1 cellular context compared by ENCODE assay signal in the genomic region with DNA sequence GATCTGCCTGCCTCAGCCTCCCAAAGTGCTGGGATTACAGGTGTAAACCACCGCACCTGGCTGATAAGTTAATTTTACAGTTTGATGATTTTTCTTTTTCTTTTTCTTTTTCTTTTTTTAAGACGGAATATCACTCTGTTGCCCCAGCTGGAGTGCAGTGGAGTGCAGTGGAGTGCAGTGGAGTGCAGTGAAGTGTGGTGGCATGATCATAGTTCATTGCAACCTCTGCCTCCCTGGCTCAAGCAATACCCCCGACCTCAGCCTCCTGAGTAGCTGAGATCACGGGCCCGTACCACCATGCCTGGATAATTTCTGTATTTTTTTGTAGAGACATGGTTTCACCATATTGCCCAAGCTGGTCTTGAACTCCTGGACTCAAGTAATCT.
TF ChIP-seq lines count a peak whose summit lies in the region.

No MANE protein-coding gene starts in this region.

TF ChIP-seq in WTC11, 78 proteins besides CTCF, POLR2A, EP300 and RAD21 (continued from another document):
- TF ChIP-seq, protein P1, sequence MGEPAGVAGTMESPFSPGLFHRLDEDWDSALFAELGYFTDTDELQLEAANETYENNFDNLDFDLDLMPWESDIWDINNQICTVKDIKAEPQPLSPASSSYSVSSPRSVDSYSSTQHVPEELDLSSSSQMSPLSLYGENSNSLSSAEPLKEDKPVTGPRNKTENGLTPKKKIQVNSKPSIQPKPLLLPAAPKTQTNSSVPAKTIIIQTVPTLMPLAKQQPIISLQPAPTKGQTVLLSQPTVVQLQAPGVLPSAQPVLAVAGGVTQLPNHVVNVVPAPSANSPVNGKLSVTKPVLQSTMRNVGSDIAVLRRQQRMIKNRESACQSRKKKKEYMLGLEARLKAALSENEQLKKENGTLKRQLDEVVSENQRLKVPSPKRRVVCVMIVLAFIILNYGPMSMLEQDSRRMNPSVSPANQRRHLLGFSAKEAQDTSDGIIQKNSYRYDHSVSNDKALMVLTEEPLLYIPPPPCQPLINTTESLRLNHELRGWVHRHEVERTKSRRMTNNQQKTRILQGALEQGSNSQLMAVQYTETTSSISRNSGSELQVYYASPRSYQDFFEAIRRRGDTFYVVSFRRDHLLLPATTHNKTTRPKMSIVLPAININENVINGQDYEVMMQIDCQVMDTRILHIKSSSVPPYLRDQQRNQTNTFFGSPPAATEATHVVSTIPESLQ (CRISPR knock-in tag; IDR thresholded peaks at IDR 0.05), result no peak
- TF ChIP-seq, protein P2, sequence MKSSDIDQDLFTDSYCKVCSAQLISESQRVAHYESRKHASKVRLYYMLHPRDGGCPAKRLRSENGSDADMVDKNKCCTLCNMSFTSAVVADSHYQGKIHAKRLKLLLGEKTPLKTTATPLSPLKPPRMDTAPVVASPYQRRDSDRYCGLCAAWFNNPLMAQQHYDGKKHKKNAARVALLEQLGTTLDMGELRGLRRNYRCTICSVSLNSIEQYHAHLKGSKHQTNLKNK (CRISPR knock-in tag; IDR thresholded peaks at IDR 0.05), result no peak
- TF ChIP-seq STAT6 (CRISPR knock-in tag; conservative IDR thresholded peaks at IDR 0.05; ENCODE audit: low read depth) (no peak), ZNF263 (CRISPR knock-in tag; IDR thresholded peaks at IDR 0.05; ENCODE audit: low read depth) (no peak), ZNF671 (CRISPR knock-in tag; IDR thresholded peaks at IDR 0.05) (no peak)
